8 cellular contexts compared by ENCODE assay signal in genomic region chr21:36130415-36130762, GRCh38. TPM values are rescaled to one million over a fixed set of nuclear protein-coding genes. Genes with fewer than 3 reads are reported as not detected.
A peak's percentile ranks its signal among the peaks of the same experiment; 100 is the strongest.
DNase-seq lines count a peak whose midpoint lies in the region; ATAC-seq and TF ChIP-seq lines count a peak whose summit lies in the region.
"Not testable (repeated sequence)": the region's sequence is repeated elsewhere in the genome, so short reads cannot be mapped to it uniquely, and the experiment has no call there.

No MANE protein-coding gene starts in this region.

- H3K79me2 ChIP-seq in osteoblast (ENCODE audit: insufficient read depth, low read length), result not testable (repeated sequence)

- not testable (repeated sequence) for DNase-seq in CD4-positive, alpha-beta T cell; T-helper 2 cell treated with Interferon-gamma antibody and Interleukin-4, amounts not matched to agents 5 μg/mL and 100 μg/mL, for 36 hours (ENCODE audit: low spot score); effector memory CD8-positive, alpha-beta T cell; osteoblast (ENCODE audit: insufficient read length, low spot score, missing footprints)

- CTCF ChIA-PET in CD4-positive, alpha-beta T cell (lab: Charles Lee), result not testable (repeated sequence)

- not testable (repeated sequence) for H3K9me3 Mint-ChIP-seq in CD4-positive, alpha-beta T cell; IgD-negative memory B cell; T-helper 2 cell treated with Interferon-gamma antibody and Interleukin-4, amounts not matched to agents 5 μg/mL and 100 μg/mL, for 36 hours; activated naive CD8-positive, alpha-beta T cell (ENCODE audit: low read depth); effector memory CD8-positive, alpha-beta T cell

- H3K9ac ChIP-seq in iPS-15b (ENCODE audit: low read depth, low read length), result not testable (repeated sequence)

- not testable (repeated sequence) for H4K20me1 ChIP-seq in osteoblast (ENCODE audit: insufficient read depth, low read length)

- H3K4me3 ChIP-seq in iPS-15b (ENCODE audit: low read depth, low read length) (peak overlapping the region; percentile 45), osteoblast (ENCODE audit: insufficient read depth, low read length) (peak overlapping the region; percentile 53), thymus (ENCODE audit: low read length) (peak overlapping the region; percentile 46)

- not testable (repeated sequence) for ATAC-seq in CD4-positive, alpha-beta T cell (ENCODE audit: poor library complexity); effector memory CD8-positive, alpha-beta T cell (replicated peaks)

- not testable (repeated sequence) for H3K27me3 ChIP-seq in CD4-positive, alpha-beta T cell (ENCODE audit: control insufficient read depth, insufficient read depth, low read length); osteoblast (ENCODE audit: insufficient read depth, low read length)
- peaks cover 26% of the 10 kb centered on the region for H3K27me3 ChIP-seq in iPS-15b (ENCODE audit: control insufficient read depth, insufficient read depth, low read length)
- peaks cover 29% of the 10 kb centered on the region for H3K27me3 ChIP-seq in thymus (ENCODE audit: control insufficient read depth, insufficient read depth)

- H3K27ac ChIP-seq in CD4-positive, alpha-beta T cell (ENCODE audit: low read depth, low read length); osteoblast (ENCODE audit: low read depth, low read length); thymus (ENCODE audit: low read depth): not testable (repeated sequence)

- H3K27ac Mint-ChIP-seq in CD4-positive, alpha-beta T cell, result peak overlapping the region; percentile 56
- H3K27ac Mint-ChIP-seq in IgD-negative memory B cell, result peak overlapping the region in 2 of 3 donors; percentile 33 to 85
- peak overlapping the region; percentile 41 for H3K27ac Mint-ChIP-seq in T-helper 2 cell treated with Interferon-gamma antibody and Interleukin-4, amounts not matched to agents 5 μg/mL and 100 μg/mL, for 36 hours
- H3K27ac Mint-ChIP-seq in activated naive CD8-positive, alpha-beta T cell, result peak overlapping the region; percentile 91
- H3K27ac Mint-ChIP-seq in effector memory CD8-positive, alpha-beta T cell, result peak overlapping the region; percentile 63 to 90

- TF ChIP-seq CTCF in CD4-positive, alpha-beta T cell (IDR thresholded peaks at IDR 0.05); osteoblast (IDR thresholded peaks at IDR 0.05; ENCODE audit: extremely low read depth, low read depth, low read length): not testable (repeated sequence)

- peak overlapping the region; percentile 34 for H3K4me2 ChIP-seq in osteoblast (ENCODE audit: insufficient read depth, low read length)

- peaks cover 40% of the 10 kb centered on the region for H3K4me1 Mint-ChIP-seq in CD4-positive, alpha-beta T cell (ENCODE audit: low read depth)
- H3K4me1 Mint-ChIP-seq in IgD-negative memory B cell, result peaks cover 21 to 24% (median 22%) of the 10 kb centered on the region in 3 donors
- H3K4me1 Mint-ChIP-seq in T-helper 2 cell treated with Interferon-gamma antibody and Interleukin-4, amounts not matched to agents 5 μg/mL and 100 μg/mL, for 36 hours (ENCODE audit: low read depth), result peaks cover 25% of the 10 kb centered on the region
- peaks cover 33% of the 10 kb centered on the region for H3K4me1 Mint-ChIP-seq in activated naive CD8-positive, alpha-beta T cell (ENCODE audit: low read depth)
- H3K4me1 Mint-ChIP-seq in effector memory CD8-positive, alpha-beta T cell (ENCODE audit: low read depth in 2 of 2), result peaks cover 8 to 20% of the 10 kb centered on the region in 2 donors

- POLR2A ChIA-PET in CD4-positive, alpha-beta T cell (lab: Charles Lee), result not testable (repeated sequence)

- H3K4me1 ChIP-seq in iPS-15b (ENCODE audit: control insufficient read depth, insufficient read depth, low read length); osteoblast (ENCODE audit: insufficient read depth, low read length): not testable (repeated sequence)
- peaks cover 10% of the 10 kb centered on the region for H3K4me1 ChIP-seq in thymus (ENCODE audit: control insufficient read depth, insufficient read depth, low read length)

- intact Hi-C loops in CD4-positive, alpha-beta T cell (cut with DNase I, micrococcal nuclease), result not testable (repeated sequence)

- 26% methylated on average over 10 of the region's 18 CpGs for WGBS in thymus

- H3K4me3 Mint-ChIP-seq in CD4-positive, alpha-beta T cell, result peak overlapping the region; percentile 94
- peak overlapping the region; percentile 76 to 94 (median 80) for H3K4me3 Mint-ChIP-seq in IgD-negative memory B cell
- H3K4me3 Mint-ChIP-seq in T-helper 2 cell treated with Interferon-gamma antibody and Interleukin-4, amounts not matched to agents 5 μg/mL and 100 μg/mL, for 36 hours, result peak overlapping the region; percentile 86
- H3K4me3 Mint-ChIP-seq in activated naive CD8-positive, alpha-beta T cell, result peak overlapping the region; percentile 90
- H3K4me3 Mint-ChIP-seq in effector memory CD8-positive, alpha-beta T cell, result peak overlapping the region; percentile 89

- H2AFZ ChIP-seq in osteoblast (ENCODE audit: low read length), result peak overlapping the region; percentile 70

- H3K9me3 ChIP-seq in CD4-positive, alpha-beta T cell (ENCODE audit: control insufficient read depth, low read length); iPS-15b (ENCODE audit: control insufficient read depth, insufficient read depth, low read length); osteoblast (ENCODE audit: low read depth, low read length); thymus (ENCODE audit: control insufficient read depth): not testable (repeated sequence)

- H3K36me3 Mint-ChIP-seq in CD4-positive, alpha-beta T cell (ENCODE audit: low read depth); IgD-negative memory B cell; T-helper 2 cell treated with Interferon-gamma antibody and Interleukin-4, amounts not matched to agents 5 μg/mL and 100 μg/mL, for 36 hours (ENCODE audit: low read depth); activated naive CD8-positive, alpha-beta T cell: not testable (repeated sequence)
- H3K36me3 Mint-ChIP-seq in effector memory CD8-positive, alpha-beta T cell (ENCODE audit: insufficient read depth), result peaks cover 12% of the 10 kb centered on the region

- H3K27me3 Mint-ChIP-seq in CD4-positive, alpha-beta T cell; IgD-negative memory B cell; T-helper 2 cell treated with Interferon-gamma antibody and Interleukin-4, amounts not matched to agents 5 μg/mL and 100 μg/mL, for 36 hours (ENCODE audit: low read depth); activated naive CD8-positive, alpha-beta T cell; effector memory CD8-positive, alpha-beta T cell: not testable (repeated sequence)

- H3K36me3 ChIP-seq in iPS-15b (ENCODE audit: control insufficient read depth, insufficient read depth, low read length); osteoblast (ENCODE audit: insufficient read depth, low read length); thymus (ENCODE audit: control insufficient read depth, insufficient read depth): not testable (repeated sequence)

RNA-seq across cellular contexts. Expression of gene CBR3, which starts 4.5 kb away (rescaled TPM):
- 1 to 10 TPM; 2.6 to 3.0 TPM for total RNA-seq in CD4-positive, alpha-beta T cell
- polyA plus RNA-seq in IgD-negative memory B cell (23.7 TPM), thymus (9.1 TPM)
- 17.4 and 22.7 TPM in 2 replicates for total RNA-seq in osteoblast

RNA-seq across cellular contexts. Expression of gene DOP1B, which starts 26.2 kb away (rescaled TPM):
- total RNA-seq in CD4-positive, alpha-beta T cell, result 10 to 100 TPM; 11.0 to 12.7 TPM
- polyA plus RNA-seq in IgD-negative memory B cell (31.9 TPM), thymus (5.7 TPM)
- 16.3 and 23.6 TPM in 2 replicates for total RNA-seq in osteoblast

Comparison
In these comparisons a context has a peak if more than half of its experiments do, and no peak if none do; other contexts are left out.
1. H3K27ac Mint-ChIP-seq: peak in every context shown above with its lines; median percentile 91 in activated naive CD8-positive, alpha-beta T cell; 76 in effector memory CD8-positive, alpha-beta T cell; 59 in IgD-negative memory B cell; 56 in CD4-positive, alpha-beta T cell; 41 in T-helper 2 cell treated with Interferon-gamma antibody and Interleukin-4, amounts not matched to agents 5 μg/mL and 100 μg/mL, for 36 hours.